Comparison of ENCODE assay signal across 39 cellular contexts in genomic region chr1:19808351-19808750, GRCh38. TPM values are rescaled to one million over a fixed set of nuclear protein-coding genes. Genes with fewer than 3 reads are reported as not detected.
"Had no signal": no experiment of that assay in that cellular context is flagged by ENCODE, and none has a peak within 500 bp of the region (broad histone marks: within the 10 kb centered on the region; RNA-seq: fewer than 3 reads in every experiment).

No MANE protein-coding gene starts in this region.

- DNase-seq: activated B cell treated with CpG ODN at 0.5 μM for 24 hours; activated CD4-positive, alpha-beta memory T cell treated with anti-CD3 and anti-CD28 coated beads for 36 hours; activated CD4-positive, alpha-beta T cell treated with anti-CD3 and anti-CD28 coated beads for 4 hours; activated CD4-positive, alpha-beta T cell treated with anti-CD3 and anti-CD28 coated beads, Interleukin-2, amount 10 ng/mL, durations not matched to agents 24 days and 14 days; activated CD4-positive, alpha-beta T cell treated with anti-CD3 and anti-CD28 coated beads, Interleukin-2, amount 50 U/mL, for 1 hour; activated CD4-positive, alpha-beta T cell treated with anti-CD3 and anti-CD28 coated beads, Interleukin-2, amount 50 U/mL, for 4 hours; activated CD4-positive, CD25-positive, alpha-beta regulatory T cell treated with anti-CD3 and anti-CD28 coated beads, Interleukin-2, amount 50 U/mL, for 72 hours; activated CD8-positive, alpha-beta memory T cell treated with anti-CD3 and anti-CD28 coated beads, Interleukin-2, amount 50 U/mL, for 4 hours; activated CD8-positive, alpha-beta T cell treated with anti-CD3 and anti-CD28 coated beads for 36 hours; activated effector memory CD4-positive, alpha-beta T cell treated with anti-CD3 and anti-CD28 coated beads, Interleukin-2, amount 50 U/mL, for 16 hours; activated gamma-delta T cell treated with Interleukin-2 at 50 U/mL for 16 hours; activated naive CD4-positive, alpha-beta T cell; activated naive CD4-positive, alpha-beta T cell treated with anti-CD3 and anti-CD28 coated beads for 36 hours; activated naive CD4-positive, alpha-beta T cell treated with anti-CD3 and anti-CD28 coated beads, Interleukin-2, amount 50 U/mL, for 16 hours; activated naive CD8-positive, alpha-beta T cell treated with anti-CD3 and anti-CD28 coated beads for 36 hours; activated T-cell treated with anti-CD3 and anti-CD28 coated beads for 4 hours; activated T-cell treated with anti-CD3 and anti-CD28 coated beads, Interleukin-2, amount 50 U/mL, for 1 hour; activated T-cell treated with anti-CD3 and anti-CD28 coated beads, Interleukin-2, amount 50 U/mL, for 4 hours; activated T-cell treated with anti-CD3 and anti-CD28 coated beads, Interleukin-2, amount 50 U/mL, for 72 hours; adrenal gland; amniotic stem cell; aorta; body of pancreas; brain microvascular endothelial cell; central memory CD4-positive, alpha-beta T cell; T-helper 1 cell; T-helper 2 cell; T-helper 9 cell had no signal

- ATAC-seq: activated CD8-positive, alpha-beta T cell treated with anti-CD3 and anti-CD28 coated beads for 36 hours; activated T-cell treated with anti-CD3 and anti-CD28 coated beads, Interleukin-2, amount 50 U/mL, for 4 hours; body of pancreas had no signal

- H3K9me3 Mint-ChIP-seq: activated B cell treated with CpG ODN at 0.5 μM for 24 hours; activated CD4-positive, alpha-beta memory T cell treated with anti-CD3 and anti-CD28 coated beads for 36 hours; activated CD4-positive, alpha-beta T cell treated with anti-CD3 and anti-CD28 coated beads, Interleukin-2, amount 10 ng/mL, durations not matched to agents 24 days and 14 days; activated CD8-positive, alpha-beta T cell treated with anti-CD3 and anti-CD28 coated beads for 36 hours; activated naive CD4-positive, alpha-beta T cell treated with anti-CD3 and anti-CD28 coated beads for 36 hours; activated naive CD4-positive, alpha-beta T cell treated with anti-CD3 and anti-CD28 coated beads, Interleukin-2, amount 50 U/mL, for 72 hours; activated naive CD8-positive, alpha-beta T cell treated with anti-CD3 and anti-CD28 coated beads for 36 hours; activated T-cell treated with anti-CD3 and anti-CD28 coated beads, Interleukin-2, amount 50 U/mL, for 4 hours; activated T-cell treated with anti-CD3 and anti-CD28 coated beads, Interleukin-2, amount 50 U/mL, for 72 hours; activated T-helper 1 cell treated with anti-CD3 and anti-CD28 coated beads, Interleukin-12 subunit alpha, Interleukin-12 subunit beta, Interleukin-2, Interleukin-4 antibody, amounts not matched to agents 30 ng/mL and 10 ng/mL and 1 ng/mL, durations not matched to agents 14 hours and 24 hours and 36 hours; activated T-helper 17 cell treated with anti-CD3 and anti-CD28 coated beads, Interleukin-2, amount 50 U/mL, for 72 hours; T-helper 1 cell treated with Interleukin-12 subunit alpha and Interleukin-12 subunit beta and Interleukin-4 antibody, amounts not matched to agents 30 μg/mL and 1 μg/mL, for 36 hours; T-helper 2 cell treated with Interferon-gamma antibody and Interleukin-4, amounts not matched to agents 5 μg/mL and 100 μg/mL, for 36 hours had no signal

- H3K27me3 ChIP-seq: adrenal gland, body of pancreas, brain microvascular endothelial cell, breast epithelium had no signal

- H3K9me3 ChIP-seq: adrenal gland, body of pancreas, breast epithelium had no signal

- H3K4me1 ChIP-seq: adrenal gland, breast epithelium had no signal

- H3K36me3 Mint-ChIP-seq: activated CD4-positive, alpha-beta memory T cell treated with anti-CD3 and anti-CD28 coated beads for 36 hours; activated naive CD4-positive, alpha-beta T cell treated with anti-CD3 and anti-CD28 coated beads, Interleukin-2, amount 50 U/mL, for 72 hours; activated naive CD8-positive, alpha-beta T cell treated with anti-CD3 and anti-CD28 coated beads for 36 hours had no signal

- H3K27ac Mint-ChIP-seq: activated B cell treated with CpG ODN at 0.5 μM for 24 hours; activated CD4-positive, alpha-beta memory T cell treated with anti-CD3 and anti-CD28 coated beads for 36 hours; activated CD4-positive, alpha-beta T cell treated with anti-CD3 and anti-CD28 coated beads, Interleukin-2, amount 10 ng/mL, durations not matched to agents 24 days and 14 days; activated CD8-positive, alpha-beta T cell treated with anti-CD3 and anti-CD28 coated beads for 36 hours; activated naive CD4-positive, alpha-beta T cell treated with anti-CD3 and anti-CD28 coated beads for 36 hours; activated naive CD4-positive, alpha-beta T cell treated with anti-CD3 and anti-CD28 coated beads, Interleukin-2, amount 50 U/mL, for 72 hours; activated naive CD8-positive, alpha-beta T cell treated with anti-CD3 and anti-CD28 coated beads for 36 hours; activated T-cell treated with anti-CD3 and anti-CD28 coated beads, Interleukin-2, amount 50 U/mL, for 72 hours; activated T-helper 1 cell treated with anti-CD3 and anti-CD28 coated beads, Interleukin-12 subunit alpha, Interleukin-12 subunit beta, Interleukin-2, Interleukin-4 antibody, amounts not matched to agents 30 ng/mL and 10 ng/mL and 1 ng/mL, durations not matched to agents 14 hours and 24 hours and 36 hours; activated T-helper 17 cell treated with anti-CD3 and anti-CD28 coated beads, Interleukin-2, amount 50 U/mL, for 72 hours; T-helper 1 cell treated with Interleukin-12 subunit alpha and Interleukin-12 subunit beta and Interleukin-4 antibody, amounts not matched to agents 30 μg/mL and 1 μg/mL, for 36 hours; T-helper 2 cell treated with Interferon-gamma antibody and Interleukin-4, amounts not matched to agents 5 μg/mL and 100 μg/mL, for 36 hours had no signal

- H3K36me3 ChIP-seq: adrenal gland, brain microvascular endothelial cell, breast epithelium had no signal

- H3K27ac ChIP-seq: adrenal gland, body of pancreas, brain microvascular endothelial cell, breast epithelium, VCaP had no signal

- H3K4me3 ChIP-seq: adrenal gland, body of pancreas, breast epithelium had no signal

- H3K4me3 Mint-ChIP-seq: activated B cell treated with CpG ODN at 0.5 μM for 24 hours; activated CD4-positive, alpha-beta memory T cell treated with anti-CD3 and anti-CD28 coated beads for 36 hours; activated CD4-positive, alpha-beta T cell treated with anti-CD3 and anti-CD28 coated beads, Interleukin-2, amount 10 ng/mL, durations not matched to agents 24 days and 14 days; activated CD8-positive, alpha-beta T cell treated with anti-CD3 and anti-CD28 coated beads for 36 hours; activated naive CD4-positive, alpha-beta T cell treated with anti-CD3 and anti-CD28 coated beads for 36 hours; activated naive CD8-positive, alpha-beta T cell treated with anti-CD3 and anti-CD28 coated beads for 36 hours; activated T-cell treated with anti-CD3 and anti-CD28 coated beads, Interleukin-2, amount 50 U/mL, for 4 hours; activated T-cell treated with anti-CD3 and anti-CD28 coated beads, Interleukin-2, amount 50 U/mL, for 72 hours; activated T-helper 1 cell treated with anti-CD3 and anti-CD28 coated beads, Interleukin-12 subunit alpha, Interleukin-12 subunit beta, Interleukin-2, Interleukin-4 antibody, amounts not matched to agents 30 ng/mL and 10 ng/mL and 1 ng/mL, durations not matched to agents 14 hours and 24 hours and 36 hours; activated T-helper 17 cell treated with anti-CD3 and anti-CD28 coated beads, Interleukin-2, amount 50 U/mL, for 72 hours; T-helper 1 cell treated with Interleukin-12 subunit alpha and Interleukin-12 subunit beta and Interleukin-4 antibody, amounts not matched to agents 30 μg/mL and 1 μg/mL, for 36 hours; T-helper 2 cell treated with Interferon-gamma antibody and Interleukin-4, amounts not matched to agents 5 μg/mL and 100 μg/mL, for 36 hours had no signal

- H3K4me1 Mint-ChIP-seq: activated B cell treated with CpG ODN at 0.5 μM for 24 hours; activated CD4-positive, alpha-beta T cell treated with anti-CD3 and anti-CD28 coated beads, Interleukin-2, amount 10 ng/mL, durations not matched to agents 24 days and 14 days; activated naive CD8-positive, alpha-beta T cell treated with anti-CD3 and anti-CD28 coated beads for 36 hours; activated T-helper 17 cell treated with anti-CD3 and anti-CD28 coated beads, Interleukin-2, amount 50 U/mL, for 72 hours had no signal

- H3K27me3 Mint-ChIP-seq: activated CD4-positive, alpha-beta memory T cell treated with anti-CD3 and anti-CD28 coated beads for 36 hours; activated CD4-positive, alpha-beta T cell treated with anti-CD3 and anti-CD28 coated beads, Interleukin-2, amount 10 ng/mL, durations not matched to agents 24 days and 14 days; activated CD8-positive, alpha-beta T cell treated with anti-CD3 and anti-CD28 coated beads for 36 hours; activated naive CD8-positive, alpha-beta T cell treated with anti-CD3 and anti-CD28 coated beads for 36 hours; activated T-helper 17 cell treated with anti-CD3 and anti-CD28 coated beads, Interleukin-2, amount 50 U/mL, for 72 hours had no signal

RNA-seq across cellular contexts. Expression of gene RNF186, which starts 6.7 kb away (rescaled TPM):
- total RNA-seq: activated B cell treated with CpG ODN at 0.5 μM for 24 hours; activated CD4-positive, alpha-beta memory T cell treated with anti-CD3 and anti-CD28 coated beads for 36 hours; activated CD4-positive, alpha-beta T cell treated with anti-CD3 and anti-CD28 coated beads, Interleukin-2, amount 10 ng/mL, durations not matched to agents 24 days and 14 days; activated CD8-positive, alpha-beta memory T cell treated with anti-CD3 and anti-CD28 coated beads for 36 hours; activated CD8-positive, alpha-beta T cell treated with anti-CD3 and anti-CD28 coated beads for 36 hours; activated naive CD4-positive, alpha-beta T cell treated with anti-CD3 and anti-CD28 coated beads for 36 hours; activated naive CD4-positive, alpha-beta T cell treated with anti-CD3 and anti-CD28 coated beads, Interleukin-2, amount 50 U/mL, for 72 hours; activated naive CD8-positive, alpha-beta T cell treated with anti-CD3 and anti-CD28 coated beads for 36 hours; activated T-cell treated with anti-CD3 and anti-CD28 coated beads, Interleukin-2, amount 50 U/mL, for 4 hours; activated T-cell treated with anti-CD3 and anti-CD28 coated beads, Interleukin-2, amount 50 U/mL, for 72 hours; activated T-helper 1 cell treated with anti-CD3 and anti-CD28 coated beads, Interleukin-12 subunit alpha, Interleukin-12 subunit beta, Interleukin-2, Interleukin-4 antibody, amounts not matched to agents 30 ng/mL and 10 ng/mL and 1 ng/mL, durations not matched to agents 14 hours and 24 hours and 36 hours; activated T-helper 17 cell treated with anti-CD3 and anti-CD28 coated beads, Interleukin-2, amount 50 U/mL, for 72 hours; adrenal gland; aorta; astrocyte; cardiac septum; cerebellum had no signal
- polyA plus RNA-seq: adrenal gland had no signal
